In the genomic region with DNA sequence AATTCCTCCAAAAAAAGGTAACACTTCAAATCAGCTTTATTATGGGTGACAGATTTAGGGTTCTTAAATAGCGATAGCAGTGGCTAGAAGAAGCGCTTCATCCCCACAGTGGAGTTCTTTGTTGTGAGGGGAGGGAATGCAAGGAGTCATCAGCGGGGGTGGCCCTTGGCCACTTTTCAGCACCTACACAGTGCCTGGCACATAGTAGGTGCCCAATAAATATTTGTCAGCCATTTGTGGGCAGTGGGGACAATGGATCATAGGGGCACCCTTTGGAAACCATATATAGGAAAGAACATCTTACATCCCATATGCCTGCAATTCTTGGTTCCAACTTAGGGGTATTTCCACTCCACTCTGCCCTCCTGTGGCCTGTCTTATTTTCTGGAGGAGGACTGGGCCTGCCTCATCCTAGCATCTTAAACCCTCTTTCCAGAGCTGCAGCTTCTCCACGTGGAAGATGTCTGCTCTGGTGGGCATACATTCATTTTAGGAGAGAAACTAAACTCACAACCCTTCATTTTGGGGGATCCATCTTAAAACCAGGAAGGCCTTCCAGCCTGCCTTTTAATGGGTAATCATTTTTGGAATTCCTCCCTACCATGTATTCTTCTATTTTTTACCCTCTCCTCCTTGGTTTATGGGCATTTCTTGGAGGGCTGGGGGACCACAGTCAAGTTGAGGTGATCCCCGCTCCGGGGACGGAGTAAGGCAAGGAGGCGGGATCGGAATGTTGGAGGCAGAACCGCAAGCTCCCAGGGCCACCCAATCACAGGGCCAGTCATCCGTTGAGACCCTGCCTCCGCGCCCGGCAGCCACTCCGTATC, we compare ENCODE assay signal across 1 cellular context.
TF ChIP-seq lines count a peak whose summit lies in the region.

No MANE protein-coding gene starts in this region.

TF ChIP-seq in HepG2, 621 proteins besides CTCF, POLR2A, EP300 and RAD21 (continues in another document):
- no peak for TF ChIP-seq ZSCAN30 (CRISPR knock-in tag; IDR thresholded peaks at IDR 0.05)
- TF ChIP-seq PAWR (CRISPR knock-in tag; IDR thresholded peaks at IDR 0.05; ENCODE audit: borderline replicate concordance) = no peak
- TF ChIP-seq ZSCAN29 (CRISPR knock-in tag; conservative IDR thresholded peaks at IDR 0.05) = no peak
- no peak for TF ChIP-seq KIAA2018 (CRISPR knock-in tag; IDR thresholded peaks at IDR 0.05; ENCODE audit: borderline replicate concordance)
- no peak for TF ChIP-seq RCOR2 (CRISPR knock-in tag; IDR thresholded peaks at IDR 0.05)
- TF ChIP-seq ATF3 (CRISPR knock-in tag; IDR thresholded peaks at IDR 0.05) = no peak
- TF ChIP-seq, protein P1, sequence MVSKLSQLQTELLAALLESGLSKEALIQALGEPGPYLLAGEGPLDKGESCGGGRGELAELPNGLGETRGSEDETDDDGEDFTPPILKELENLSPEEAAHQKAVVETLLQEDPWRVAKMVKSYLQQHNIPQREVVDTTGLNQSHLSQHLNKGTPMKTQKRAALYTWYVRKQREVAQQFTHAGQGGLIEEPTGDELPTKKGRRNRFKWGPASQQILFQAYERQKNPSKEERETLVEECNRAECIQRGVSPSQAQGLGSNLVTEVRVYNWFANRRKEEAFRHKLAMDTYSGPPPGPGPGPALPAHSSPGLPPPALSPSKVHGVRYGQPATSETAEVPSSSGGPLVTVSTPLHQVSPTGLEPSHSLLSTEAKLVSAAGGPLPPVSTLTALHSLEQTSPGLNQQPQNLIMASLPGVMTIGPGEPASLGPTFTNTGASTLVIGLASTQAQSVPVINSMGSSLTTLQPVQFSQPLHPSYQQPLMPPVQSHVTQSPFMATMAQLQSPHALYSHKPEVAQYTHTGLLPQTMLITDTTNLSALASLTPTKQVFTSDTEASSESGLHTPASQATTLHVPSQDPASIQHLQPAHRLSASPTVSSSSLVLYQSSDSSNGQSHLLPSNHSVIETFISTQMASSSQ (IDR thresholded peaks at IDR 0.05; ENCODE audit: low read depth) = no peak
- TF ChIP-seq, protein P1 (CRISPR knock-in tag; IDR thresholded peaks at IDR 0.05; ENCODE audit: borderline replicate concordance) = no peak
- TF ChIP-seq ZNF205 (CRISPR knock-in tag; IDR thresholded peaks at IDR 0.05) = 0 out of 2 replicates have a peak, but pooled peaks have one; percentile 17
- no peak for TF ChIP-seq ZMYM3 (CRISPR knock-in tag; IDR thresholded peaks at IDR 0.05)
- TF ChIP-seq ZNF343 (CRISPR knock-in tag; IDR thresholded peaks at IDR 0.05) = no peak
- TF ChIP-seq RXRA (CRISPR knock-in tag; IDR thresholded peaks at IDR 0.05) = no peak
- no peak for TF ChIP-seq RARA (CRISPR knock-in tag; IDR thresholded peaks at IDR 0.05)
- TF ChIP-seq HMGA1 (CRISPR knock-in tag; conservative IDR thresholded peaks at IDR 0.05) = no peak
- TF ChIP-seq CCDC6 (CRISPR knock-in tag; IDR thresholded peaks at IDR 0.05) = 0 out of 2 replicates have a peak, but pooled peaks have one; percentile 53
- TF ChIP-seq MAF1 (CRISPR knock-in tag; IDR thresholded peaks at IDR 0.05; ENCODE audit: borderline replicate concordance) = no peak
- TF ChIP-seq ZNF792 (CRISPR knock-in tag; IDR thresholded peaks at IDR 0.05) = no peak
- TF ChIP-seq NFYC (CRISPR knock-in tag; IDR thresholded peaks at IDR 0.05) = peak; percentile 86
- no peak for TF ChIP-seq ZNF264 (CRISPR knock-in tag; IDR thresholded peaks at IDR 0.05)
- TF ChIP-seq SIN3A (IDR thresholded peaks at IDR 0.05; ENCODE audit: borderline replicate concordance, low read depth, low read length) = 0 out of 2 replicates have a peak, but pooled peaks have one; percentile 3
- TF ChIP-seq, protein P2, sequence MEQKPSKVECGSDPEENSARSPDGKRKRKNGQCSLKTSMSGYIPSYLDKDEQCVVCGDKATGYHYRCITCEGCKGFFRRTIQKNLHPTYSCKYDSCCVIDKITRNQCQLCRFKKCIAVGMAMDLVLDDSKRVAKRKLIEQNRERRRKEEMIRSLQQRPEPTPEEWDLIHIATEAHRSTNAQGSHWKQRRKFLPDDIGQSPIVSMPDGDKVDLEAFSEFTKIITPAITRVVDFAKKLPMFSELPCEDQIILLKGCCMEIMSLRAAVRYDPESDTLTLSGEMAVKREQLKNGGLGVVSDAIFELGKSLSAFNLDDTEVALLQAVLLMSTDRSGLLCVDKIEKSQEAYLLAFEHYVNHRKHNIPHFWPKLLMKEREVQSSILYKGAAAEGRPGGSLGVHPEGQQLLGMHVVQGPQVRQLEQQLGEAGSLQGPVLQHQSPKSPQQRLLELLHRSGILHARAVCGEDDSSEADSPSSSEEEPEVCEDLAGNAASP (CRISPR knock-in tag; IDR thresholded peaks at IDR 0.05; ENCODE audit: borderline replicate concordance) = no peak; the same call in 1 of the 2 replicates
- 0 out of 2 replicates have a peak, but pooled peaks have one; percentile 10 for TF ChIP-seq ZNF451 (CRISPR knock-in tag; IDR thresholded peaks at IDR 0.05)
- peak; percentile 23; the same call in 1 of the 2 replicates for TF ChIP-seq NR2F6 (IDR thresholded peaks at IDR 0.05)
- 0 out of 2 replicates have a peak, but pooled peaks have one; percentile 5 for TF ChIP-seq NR2F6 (CRISPR knock-in tag; IDR thresholded peaks at IDR 0.05)
- TF ChIP-seq, protein P3, sequence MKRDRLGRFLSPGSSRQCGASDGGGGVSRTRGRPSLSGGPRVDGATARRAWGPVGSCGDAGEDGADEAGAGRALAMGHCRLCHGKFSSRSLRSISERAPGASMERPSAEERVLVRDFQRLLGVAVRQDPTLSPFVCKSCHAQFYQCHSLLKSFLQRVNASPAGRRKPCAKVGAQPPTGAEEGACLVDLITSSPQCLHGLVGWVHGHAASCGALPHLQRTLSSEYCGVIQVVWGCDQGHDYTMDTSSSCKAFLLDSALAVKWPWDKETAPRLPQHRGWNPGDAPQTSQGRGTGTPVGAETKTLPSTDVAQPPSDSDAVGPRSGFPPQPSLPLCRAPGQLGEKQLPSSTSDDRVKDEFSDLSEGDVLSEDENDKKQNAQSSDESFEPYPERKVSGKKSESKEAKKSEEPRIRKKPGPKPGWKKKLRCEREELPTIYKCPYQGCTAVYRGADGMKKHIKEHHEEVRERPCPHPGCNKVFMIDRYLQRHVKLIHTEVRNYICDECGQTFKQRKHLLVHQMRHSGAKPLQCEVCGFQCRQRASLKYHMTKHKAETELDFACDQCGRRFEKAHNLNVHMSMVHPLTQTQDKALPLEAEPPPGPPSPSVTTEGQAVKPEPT (CRISPR knock-in tag; IDR thresholded peaks at IDR 0.05; ENCODE audit: low read depth) = no peak
- TF ChIP-seq MEF2D (CRISPR knock-in tag; IDR thresholded peaks at IDR 0.05) = no peak
- TF ChIP-seq PHF8 (CRISPR knock-in tag; IDR thresholded peaks at IDR 0.05) = no peak
- no peak for TF ChIP-seq HDAC6 (IDR thresholded peaks at IDR 0.05; ENCODE audit: low read depth, low read length)
- no peak for TF ChIP-seq MXD1 (CRISPR knock-in tag; IDR thresholded peaks at IDR 0.05)
- TF ChIP-seq EZH2 (conservative IDR thresholded peaks at IDR 0.05; ENCODE audit: low read depth, low read length) = no peak
- TF ChIP-seq, protein P4, sequence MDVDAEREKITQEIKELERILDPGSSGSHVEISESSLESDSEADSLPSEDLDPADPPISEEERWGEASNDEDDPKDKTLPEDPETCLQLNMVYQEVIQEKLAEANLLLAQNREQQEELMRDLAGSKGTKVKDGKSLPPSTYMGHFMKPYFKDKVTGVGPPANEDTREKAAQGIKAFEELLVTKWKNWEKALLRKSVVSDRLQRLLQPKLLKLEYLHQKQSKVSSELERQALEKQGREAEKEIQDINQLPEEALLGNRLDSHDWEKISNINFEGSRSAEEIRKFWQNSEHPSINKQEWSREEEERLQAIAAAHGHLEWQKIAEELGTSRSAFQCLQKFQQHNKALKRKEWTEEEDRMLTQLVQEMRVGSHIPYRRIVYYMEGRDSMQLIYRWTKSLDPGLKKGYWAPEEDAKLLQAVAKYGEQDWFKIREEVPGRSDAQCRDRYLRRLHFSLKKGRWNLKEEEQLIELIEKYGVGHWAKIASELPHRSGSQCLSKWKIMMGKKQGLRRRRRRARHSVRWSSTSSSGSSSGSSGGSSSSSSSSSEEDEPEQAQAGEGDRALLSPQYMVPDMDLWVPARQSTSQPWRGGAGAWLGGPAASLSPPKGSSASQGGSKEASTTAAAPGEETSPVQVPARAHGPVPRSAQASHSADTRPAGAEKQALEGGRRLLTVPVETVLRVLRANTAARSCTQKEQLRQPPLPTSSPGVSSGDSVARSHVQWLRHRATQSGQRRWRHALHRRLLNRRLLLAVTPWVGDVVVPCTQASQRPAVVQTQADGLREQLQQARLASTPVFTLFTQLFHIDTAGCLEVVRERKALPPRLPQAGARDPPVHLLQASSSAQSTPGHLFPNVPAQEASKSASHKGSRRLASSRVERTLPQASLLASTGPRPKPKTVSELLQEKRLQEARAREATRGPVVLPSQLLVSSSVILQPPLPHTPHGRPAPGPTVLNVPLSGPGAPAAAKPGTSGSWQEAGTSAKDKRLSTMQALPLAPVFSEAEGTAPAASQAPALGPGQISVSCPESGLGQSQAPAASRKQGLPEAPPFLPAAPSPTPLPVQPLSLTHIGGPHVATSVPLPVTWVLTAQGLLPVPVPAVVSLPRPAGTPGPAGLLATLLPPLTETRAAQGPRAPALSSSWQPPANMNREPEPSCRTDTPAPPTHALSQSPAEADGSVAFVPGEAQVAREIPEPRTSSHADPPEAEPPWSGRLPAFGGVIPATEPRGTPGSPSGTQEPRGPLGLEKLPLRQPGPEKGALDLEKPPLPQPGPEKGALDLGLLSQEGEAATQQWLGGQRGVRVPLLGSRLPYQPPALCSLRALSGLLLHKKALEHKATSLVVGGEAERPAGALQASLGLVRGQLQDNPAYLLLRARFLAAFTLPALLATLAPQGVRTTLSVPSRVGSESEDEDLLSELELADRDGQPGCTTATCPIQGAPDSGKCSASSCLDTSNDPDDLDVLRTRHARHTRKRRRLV (CRISPR knock-in tag; IDR thresholded peaks at IDR 0.05) = 0 out of 2 replicates have a peak, but pooled peaks have one; percentile 39
- TF ChIP-seq ZNF816 (CRISPR knock-in tag; IDR thresholded peaks at IDR 0.05; ENCODE audit: borderline replicate concordance) = peak; percentile 54; the same call in 1 of the 2 replicates
